Comparison of ENCODE assay signal across 9 cellular contexts in the genomic region with DNA sequence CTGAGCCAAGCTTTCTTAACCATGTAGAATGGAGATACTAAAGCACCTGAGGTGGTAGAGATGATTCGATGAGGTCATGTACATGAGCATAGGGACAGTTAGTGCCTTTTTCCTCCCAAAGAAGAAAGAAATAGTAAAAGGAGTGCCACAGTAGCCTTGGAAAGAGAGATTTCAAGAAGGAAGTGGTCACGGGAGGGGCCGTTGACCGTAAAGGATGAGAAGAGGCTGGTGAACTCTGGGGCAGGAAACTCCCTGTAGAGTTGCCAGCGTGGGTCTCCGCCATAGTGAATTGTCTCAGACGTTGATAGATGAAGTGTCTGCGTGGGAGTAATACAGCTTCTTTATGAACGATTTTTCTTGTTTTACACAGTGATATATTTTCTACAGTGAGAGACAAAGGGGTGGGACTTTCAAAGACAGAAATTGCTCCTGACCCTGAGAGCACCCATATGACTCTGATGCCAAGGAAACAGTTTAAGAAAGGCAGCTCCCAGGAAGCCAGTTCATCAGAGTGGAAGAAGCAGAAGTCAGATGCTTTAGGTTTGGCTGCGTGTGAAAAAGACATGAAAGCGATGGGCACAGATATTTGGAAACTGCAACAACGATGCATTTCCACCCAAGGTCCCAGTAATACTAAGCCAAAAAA. TPM values are rescaled to one million over a fixed set of nuclear protein-coding genes. Genes with fewer than 3 reads are reported as not detected.
DNase-seq lines count a peak whose midpoint lies in the region; ATAC-seq lines count a peak whose summit lies in the region.
"Had no signal": no experiment of that assay in that cellular context is flagged by ENCODE, and none has a peak within 500 bp of the region (broad histone marks: within the 10 kb centered on the region; RNA-seq: fewer than 3 reads in every experiment).

No MANE protein-coding gene starts in this region.

- H3K4me1 Mint-ChIP-seq in activated CD4-positive, alpha-beta memory T cell treated with anti-CD3 and anti-CD28 coated beads, Interleukin-2, amount 10 ng/mL, durations not matched to agents 7 days and 5 days: peaks cover 23% of the 10 kb centered on the region
- H3K4me1 Mint-ChIP-seq: neural crest cell had no signal

- H3K9me3 Mint-ChIP-seq in activated CD4-positive, alpha-beta memory T cell treated with anti-CD3 and anti-CD28 coated beads, Interleukin-2, amount 10 ng/mL, durations not matched to agents 7 days and 5 days: peaks cover 6% of the 10 kb centered on the region

- CTCF ChIA-PET in activated CD4-positive, alpha-beta memory T cell treated with anti-CD3 and anti-CD28 coated beads, Interleukin-2, amount 10 ng/mL, durations not matched to agents 7 days and 5 days (lab: Charles Lee): interaction anchor here (1.1 to 1.2 kb wide), 2 partner anchors 137 to 423 kb away, joined by 3 to 6 read pairs; no protein-coding TSS in a partner anchor

- peak; percentile 57 for DNase-seq in activated CD4-positive, alpha-beta memory T cell treated with anti-CD3 and anti-CD28 coated beads, Interleukin-2, amount 10 ng/mL, durations not matched to agents 7 days and 5 days
- DNase-seq in foreskin melanocyte (peak; percentile 37), midbrain (lab: John Stamatoyannopoulos, UW) (no peak), COR-L47 (lab: John Stamatoyannopoulos, UW) (no peak), NCI-H1694 (lab: John Stamatoyannopoulos, UW) (no peak)
- peak; percentile 62 to 64 for DNase-seq in stimulated activated CD4-positive, alpha-beta T cell treated with anti-CD3 and anti-CD28 coated beads, Interleukin-2, amount 100 ng/mL, for 24 hours

- peak overlapping the region; percentile 75 for H3K27ac Mint-ChIP-seq in activated CD4-positive, alpha-beta memory T cell treated with anti-CD3 and anti-CD28 coated beads, Interleukin-2, amount 10 ng/mL, durations not matched to agents 7 days and 5 days

- ATAC-seq in GM18861 (IDR thresholded peaks at IDR 0.05; ENCODE audit: unreplicated experiment) (peak; percentile 56), HG03280 (IDR thresholded peaks at IDR 0.05; ENCODE audit: unreplicated experiment) (peak; percentile 50)

- H3K4me3 Mint-ChIP-seq in activated CD4-positive, alpha-beta memory T cell treated with anti-CD3 and anti-CD28 coated beads, Interleukin-2, amount 10 ng/mL, durations not matched to agents 7 days and 5 days: peak overlapping the region; percentile 26
- H3K4me3 Mint-ChIP-seq: neural crest cell had no signal

- POLR2A ChIA-PET in activated CD4-positive, alpha-beta memory T cell treated with anti-CD3 and anti-CD28 coated beads, Interleukin-2, amount 10 ng/mL, durations not matched to agents 7 days and 5 days (lab: Charles Lee): interaction anchor here (0.6 to 2.0 kb wide), 6 partner anchors 10 to 307 kb away, joined by 3 to 11 read pairs (median 3); partner anchors contain the start of genes DNAJC25 and UGCG

- no peaks in the 10 kb centered on the region for H3K27me3 Mint-ChIP-seq in activated CD4-positive, alpha-beta memory T cell treated with anti-CD3 and anti-CD28 coated beads, Interleukin-2, amount 10 ng/mL, durations not matched to agents 7 days and 5 days

- peaks cover 50% of the 10 kb centered on the region for H3K36me3 Mint-ChIP-seq in activated CD4-positive, alpha-beta memory T cell treated with anti-CD3 and anti-CD28 coated beads, Interleukin-2, amount 10 ng/mL, durations not matched to agents 7 days and 5 days (ENCODE audit: low read depth)

RNA-seq across cellular contexts. Expression of gene UGCG, which starts 41.3 kb away (rescaled TPM):
- total RNA-seq in activated CD4-positive, alpha-beta memory T cell treated with anti-CD3 and anti-CD28 coated beads, Interleukin-2, amount 10 ng/mL, durations not matched to agents 7 days and 5 days: 10 to 100 TPM; 20.9 to 21.4 TPM

Comparison
In these comparisons a context has a peak if more than half of its experiments do, and no peak if none do; other contexts are left out.
1. DNase-seq: peak in activated CD4-positive, alpha-beta memory T cell treated with anti-CD3 and anti-CD28 coated beads, Interleukin-2, amount 10 ng/mL, durations not matched to agents 7 days and 5 days (single experiment), foreskin melanocyte (single experiment) and stimulated activated CD4-positive, alpha-beta T cell treated with anti-CD3 and anti-CD28 coated beads, Interleukin-2, amount 100 ng/mL, for 24 hours (2 of 2); none in midbrain (single experiment), COR-L47 (single experiment) and NCI-H1694 (single experiment).